In the genomic region with DNA sequence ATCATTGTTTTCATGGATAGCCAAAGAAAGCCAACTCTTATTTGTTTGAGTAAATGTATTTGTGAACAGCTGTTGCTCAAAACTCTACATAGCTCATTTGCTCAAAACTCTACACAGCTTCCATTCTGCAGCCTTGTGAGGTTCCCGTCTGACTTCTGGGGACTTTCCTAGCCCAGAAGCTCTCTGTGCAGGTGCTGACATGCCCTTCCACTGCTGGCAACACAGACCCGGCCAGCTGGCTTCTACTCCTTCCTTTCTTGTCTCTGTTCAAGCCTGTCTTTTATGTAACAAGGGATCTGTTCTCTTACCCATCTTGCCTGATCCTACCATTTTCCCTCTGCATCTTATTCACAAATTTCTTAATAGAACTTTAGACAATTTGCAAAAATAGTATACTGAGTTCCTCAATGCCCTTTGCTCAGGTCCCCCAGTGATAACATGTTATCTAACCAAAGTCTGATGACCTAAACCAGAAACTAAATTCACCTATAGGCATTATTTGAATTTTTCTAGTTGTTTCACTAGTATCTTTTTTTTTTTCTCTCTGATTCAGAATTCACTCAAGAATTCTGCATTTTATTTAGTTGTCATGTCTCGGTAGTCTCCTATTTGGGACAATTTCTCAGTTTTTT, we compare ENCODE assay signal across 1 cellular context.
TF ChIP-seq lines count a peak whose summit lies in the region.

No MANE protein-coding gene starts in this region.

TF ChIP-seq in GM12878, 131 proteins besides CTCF, POLR2A, EP300 and RAD21 (continued from another document):
- TF ChIP-seq CEBPZ (IDR thresholded peaks at IDR 0.05; ENCODE audit: low read depth, low read length) = no peak
- TF ChIP-seq TBL1XR1 (IDR thresholded peaks at IDR 0.05; ENCODE audit: low read depth, low read length) = no peak
- TF ChIP-seq YY1 (IDR thresholded peaks at IDR 0.05; ENCODE audit: low read depth, low read length) = 0 out of 2 replicates have a peak, but pooled peaks have one; percentile 22
- TF ChIP-seq, protein P1, sequence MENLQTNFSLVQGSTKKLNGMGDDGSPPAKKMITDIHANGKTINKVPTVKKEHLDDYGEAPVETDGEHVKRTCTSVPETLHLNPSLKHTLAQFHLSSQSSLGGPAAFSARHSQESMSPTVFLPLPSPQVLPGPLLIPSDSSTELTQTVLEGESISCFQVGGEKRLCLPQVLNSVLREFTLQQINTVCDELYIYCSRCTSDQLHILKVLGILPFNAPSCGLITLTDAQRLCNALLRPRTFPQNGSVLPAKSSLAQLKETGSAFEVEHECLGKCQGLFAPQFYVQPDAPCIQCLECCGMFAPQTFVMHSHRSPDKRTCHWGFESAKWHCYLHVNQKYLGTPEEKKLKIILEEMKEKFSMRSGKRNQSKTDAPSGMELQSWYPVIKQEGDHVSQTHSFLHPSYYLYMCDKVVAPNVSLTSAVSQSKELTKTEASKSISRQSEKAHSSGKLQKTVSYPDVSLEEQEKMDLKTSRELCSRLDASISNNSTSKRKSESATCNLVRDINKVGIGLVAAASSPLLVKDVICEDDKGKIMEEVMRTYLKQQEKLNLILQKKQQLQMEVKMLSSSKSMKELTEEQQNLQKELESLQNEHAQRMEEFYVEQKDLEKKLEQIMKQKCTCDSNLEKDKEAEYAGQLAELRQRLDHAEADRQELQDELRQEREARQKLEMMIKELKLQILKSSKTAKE (IDR thresholded peaks at IDR 0.05; ENCODE audit: low read depth, poor library complexity, severe bottlenecking) = peak; percentile 58
- TF ChIP-seq PML (IDR thresholded peaks at IDR 0.05; ENCODE audit: low read length) = no peak
